In genomic region chr14:99581371-99581770, GRCh38 we compare ENCODE assay signal across 22 cellular contexts. TPM values are rescaled to one million over a fixed set of nuclear protein-coding genes. Genes with fewer than 3 reads are reported as not detected.
DNase-seq lines count a peak whose midpoint lies in the region; ATAC-seq and TF ChIP-seq lines count a peak whose summit lies in the region.
"Had no signal": no experiment of that assay in that cellular context is flagged by ENCODE, and none has a peak within 500 bp of the region (broad histone marks: within the 10 kb centered on the region; RNA-seq: fewer than 3 reads in every experiment).

No MANE protein-coding gene starts in this region.

- no peak for TF ChIP-seq POLR2A in sigmoid colon (IDR thresholded peaks at IDR 0.05)

- H3K36me3 ChIP-seq in sigmoid colon: no peaks in the 10 kb centered on the region
- H3K36me3 ChIP-seq: heart left ventricle, left lung, neutrophil had no signal

- no peaks in the 10 kb centered on the region for H3K36me3 Mint-ChIP-seq in WTC11
- no peaks in the 10 kb centered on the region for H3K36me3 Mint-ChIP-seq in activated T-cell treated with anti-CD3 and anti-CD28 coated beads, Interleukin-2, amount 50 U/mL, for 4 hours (ENCODE audit: insufficient read depth)
- H3K36me3 Mint-ChIP-seq: activated naive CD8-positive, alpha-beta T cell treated with anti-CD3 and anti-CD28 coated beads for 36 hours; brain; CD4-positive, alpha-beta memory T cell had no signal

- H3K9me3 Mint-ChIP-seq in WTC11: no peaks in the 10 kb centered on the region
- H3K9me3 Mint-ChIP-seq in activated T-cell treated with anti-CD3 and anti-CD28 coated beads, Interleukin-2, amount 50 U/mL, for 4 hours: no peaks in the 10 kb centered on the region
- H3K9me3 Mint-ChIP-seq: activated naive CD8-positive, alpha-beta T cell treated with anti-CD3 and anti-CD28 coated beads for 36 hours; activated T-helper 1 cell treated with anti-CD3 and anti-CD28 coated beads, Interleukin-12 subunit alpha, Interleukin-12 subunit beta, Interleukin-2, Interleukin-4 antibody, amounts not matched to agents 30 ng/mL and 10 ng/mL and 1 ng/mL, durations not matched to agents 14 hours and 24 hours and 36 hours; brain; CD4-positive, alpha-beta memory T cell had no signal

- POLR2A ChIA-PET in WTC11 (lab: Charles Lee): no interaction called here

- H3K27ac ChIP-seq in VCaP: peak overlapping the region; percentile 92; the same call in 1 of the 2 replicates
- H3K27ac ChIP-seq in sigmoid colon: peak overlapping the region; percentile 74 to 94 (median 86)
- H3K27ac ChIP-seq: left lung, neutrophil had no signal

- no peaks in the 10 kb centered on the region for H3K9me3 ChIP-seq in sigmoid colon
- H3K9me3 ChIP-seq: heart left ventricle, left lung, neutrophil had no signal

- no peak overlapping the region for H3K4me3 Mint-ChIP-seq in WTC11
- H3K4me3 Mint-ChIP-seq in activated T-cell treated with anti-CD3 and anti-CD28 coated beads, Interleukin-2, amount 50 U/mL, for 4 hours: no peak overlapping the region
- H3K4me3 Mint-ChIP-seq: activated CD4-positive, alpha-beta T cell treated with anti-CD3 and anti-CD28 coated beads for 36 hours; activated naive CD8-positive, alpha-beta T cell treated with anti-CD3 and anti-CD28 coated beads for 36 hours; activated T-helper 1 cell treated with anti-CD3 and anti-CD28 coated beads, Interleukin-12 subunit alpha, Interleukin-12 subunit beta, Interleukin-2, Interleukin-4 antibody, amounts not matched to agents 30 ng/mL and 10 ng/mL and 1 ng/mL, durations not matched to agents 14 hours and 24 hours and 36 hours; CD4-positive, alpha-beta memory T cell had no signal

- peak in 9 of 14 donors; percentile 20 to 70 (median 46) for DNase-seq in C1 segment of cervical spinal cord (lab: John Stamatoyannopoulos, UW)
- peak; percentile 44 for DNase-seq in iPS-NIHi11 (ENCODE audit: low spot score)
- DNase-seq in sigmoid colon: no peak
- DNase-seq in WTC11 (ENCODE audit: low spot score): no peak
- no peak for DNase-seq in SHP77 treated with DMSO at 0.1 percent for 48 hours (lab: John Stamatoyannopoulos, UW)
- DNase-seq in activated T-cell treated with anti-CD3 and anti-CD28 coated beads, Interleukin-2, amount 50 U/mL, for 4 hours: no peak
- DNase-seq: activated CD4-positive, alpha-beta T cell treated with anti-CD3 and anti-CD28 coated beads for 36 hours; activated naive CD8-positive, alpha-beta T cell treated with anti-CD3 and anti-CD28 coated beads for 36 hours; CD4-positive, alpha-beta memory T cell; DMS153; GDM1; heart left ventricle; left lung; NCI-H1105; NCI-H2107; NCI-H524; SW 1271 had no signal

- no peaks in the 10 kb centered on the region for H3K27me3 ChIP-seq in sigmoid colon
- H3K27me3 ChIP-seq: heart left ventricle, left lung, neutrophil had no signal

- TF ChIP-seq CTCF in VCaP (conservative IDR thresholded peaks at IDR 0.05) (no peak), sigmoid colon (IDR thresholded peaks at IDR 0.05) (no peak), WTC11 (IDR thresholded peaks at IDR 0.05) (no peak)

- WGBS in sigmoid colon, 2 donors: 94% methylated on average over 16 of the region's 16 CpGs

- no peak for ATAC-seq in HG03442 (IDR thresholded peaks at IDR 0.05; ENCODE audit: unreplicated experiment)
- no peak for ATAC-seq in WTC11
- ATAC-seq in activated T-cell treated with anti-CD3 and anti-CD28 coated beads, Interleukin-2, amount 50 U/mL, for 4 hours: no peak
- ATAC-seq: activated CD4-positive, alpha-beta T cell treated with anti-CD3 and anti-CD28 coated beads for 36 hours; heart left ventricle; left lung had no signal

- peaks cover 28% of the 10 kb centered on the region for H3K4me1 Mint-ChIP-seq in WTC11
- peaks cover 3% of the 10 kb centered on the region for H3K4me1 Mint-ChIP-seq in activated T-cell treated with anti-CD3 and anti-CD28 coated beads, Interleukin-2, amount 50 U/mL, for 4 hours (ENCODE audit: low read depth)
- H3K4me1 Mint-ChIP-seq: activated CD4-positive, alpha-beta T cell treated with anti-CD3 and anti-CD28 coated beads for 36 hours had no signal

- peaks cover 0 to 69% (median 64%) of the 10 kb centered on the region in 4 donors for H3K4me1 ChIP-seq in sigmoid colon

- H3K4me3 ChIP-seq in sigmoid colon: no peak overlapping the region
- H3K4me3 ChIP-seq: heart left ventricle, left lung had no signal

- no peaks in the 10 kb centered on the region for H3K27me3 Mint-ChIP-seq in WTC11 (ENCODE audit: low read depth)
- H3K27me3 Mint-ChIP-seq in activated T-cell treated with anti-CD3 and anti-CD28 coated beads, Interleukin-2, amount 50 U/mL, for 4 hours (ENCODE audit: low read depth): no peaks in the 10 kb centered on the region
- H3K27me3 Mint-ChIP-seq: activated CD4-positive, alpha-beta T cell treated with anti-CD3 and anti-CD28 coated beads for 36 hours; activated naive CD8-positive, alpha-beta T cell treated with anti-CD3 and anti-CD28 coated beads for 36 hours; brain; CD4-positive, alpha-beta memory T cell had no signal

- intact Hi-C loops in sigmoid colon (cut with DNase I): no loop called here

- no peak overlapping the region for H3K27ac Mint-ChIP-seq in WTC11
- H3K27ac Mint-ChIP-seq: activated CD4-positive, alpha-beta T cell treated with anti-CD3 and anti-CD28 coated beads for 36 hours; activated naive CD8-positive, alpha-beta T cell treated with anti-CD3 and anti-CD28 coated beads for 36 hours; activated T-helper 1 cell treated with anti-CD3 and anti-CD28 coated beads, Interleukin-12 subunit alpha, Interleukin-12 subunit beta, Interleukin-2, Interleukin-4 antibody, amounts not matched to agents 30 ng/mL and 10 ng/mL and 1 ng/mL, durations not matched to agents 14 hours and 24 hours and 36 hours; CD4-positive, alpha-beta memory T cell had no signal

- no peak for TF ChIP-seq EP300 in sigmoid colon (IDR thresholded peaks at IDR 0.05)

- CTCF ChIA-PET in WTC11 (lab: Charles Lee): interaction anchor here (1.2 kb wide), 1 partner anchor 103 kb away, joined by 5 read pairs; the partner anchor contains the start of gene CYP46A1

TF ChIP-seq in WTC11, 78 proteins besides CTCF, POLR2A, EP300 and RAD21 (continues in another document):
- TF ChIP-seq PRDM15 (CRISPR knock-in tag; IDR thresholded peaks at IDR 0.05) (no peak), ZNF281 (CRISPR knock-in tag; IDR thresholded peaks at IDR 0.05) (no peak), ELF4 (CRISPR knock-in tag; IDR thresholded peaks at IDR 0.05; ENCODE audit: low read depth) (no peak), ZMAT4 (CRISPR knock-in tag; IDR thresholded peaks at IDR 0.05) (no peak)

RNA-seq across cellular contexts. Expression of gene CCDC85C, which starts 22.6 kb away (rescaled TPM):
- 10 to 100 TPM; 11.4 to 31.9 (median 23.9) TPM for total RNA-seq in sigmoid colon
- polyA plus RNA-seq in sigmoid colon: 10 to 100 TPM; 12.6 to 79.0 (median 49.9) TPM
- 28.7 to 35.8 TPM (median 30.4 TPM) in 3 replicates for total RNA-seq in WTC11 (2021)
- 10 to 100 TPM in 1 of 3 donors, 1 to 10 TPM in 2; 3.8 to 11.1 (median 3.8) TPM for total RNA-seq in activated T-cell treated with anti-CD3 and anti-CD28 coated beads, Interleukin-2, amount 50 U/mL, for 4 hours

Comparison
In these comparisons a context has a peak if more than half of its experiments do, and no peak if none do; other contexts are left out.
1. DNase-seq: peak in C1 segment of cervical spinal cord (9 of 14) and iPS-NIHi11 (single experiment); none in sigmoid colon (single experiment), WTC11 (single experiment), SHP77 treated with DMSO at 0.1 percent for 48 hours (single experiment) and activated T-cell treated with anti-CD3 and anti-CD28 coated beads, Interleukin-2, amount 50 U/mL, for 4 hours (single experiment).